In the genomic region with DNA sequence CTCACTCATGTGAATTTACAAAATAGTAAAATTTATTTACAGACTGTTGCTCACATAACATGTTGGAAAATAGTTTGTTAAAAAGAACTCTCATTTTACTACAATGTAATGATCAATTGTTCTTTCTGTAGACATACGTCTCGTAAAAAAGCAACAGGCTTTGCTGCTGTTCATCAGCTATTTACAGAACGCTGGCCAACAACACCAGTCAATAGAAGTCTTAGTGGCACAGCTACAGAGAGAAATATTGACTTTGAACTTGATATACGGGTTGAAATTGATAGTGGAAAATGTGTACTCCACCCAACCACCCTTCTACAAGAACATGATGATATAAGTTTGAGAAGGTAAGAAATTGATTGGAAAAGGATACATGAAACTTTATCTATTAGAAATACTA, we compare ENCODE assay signal across 23 cellular contexts. TPM values are rescaled to one million over a fixed set of nuclear protein-coding genes. Genes with fewer than 3 reads are reported as not detected.
A peak's percentile ranks its signal among the peaks of the same experiment; 100 is the strongest.
DNase-seq lines count a peak whose midpoint lies in the region; ATAC-seq and TF ChIP-seq lines count a peak whose summit lies in the region.
"Had no signal": no experiment of that assay in that cellular context is flagged by ENCODE, and none has a peak within 500 bp of the region (broad histone marks: within the 10 kb centered on the region; RNA-seq: fewer than 3 reads in every experiment).

No MANE protein-coding gene starts in this region.

- no peak overlapping the region for H3K4me2 ChIP-seq in H9 (ENCODE audit: insufficient read depth, insufficient read length, low read length)
- H3K4me2 ChIP-seq: SK-N-SH had no signal

- H3K23me2 ChIP-seq in H9 (ENCODE audit: insufficient read length, low read depth, low read length, poor library complexity, severe bottlenecking) = no peaks in the 10 kb centered on the region

- H2BK15ac ChIP-seq in H9 (ENCODE audit: low read depth, low read length) = no peak overlapping the region

- no peak overlapping the region for H2BK12ac ChIP-seq in H9 (ENCODE audit: insufficient read length, low read depth, low read length)

- H2BK120ac ChIP-seq in H9 (ENCODE audit: low read depth, low read length, poor library complexity, severe bottlenecking) = no peak overlapping the region

- H4K20me1 ChIP-seq in H9 (ENCODE audit: control insufficient read depth, insufficient read depth, insufficient read length) = no peaks in the 10 kb centered on the region

- no peak overlapping the region for H3K4ac ChIP-seq in H9 (ENCODE audit: low read depth, low read length)

- H3K23ac ChIP-seq in H9 (ENCODE audit: insufficient read length, low read depth, low read length) = no peak overlapping the region

- no peak overlapping the region for H3K4me3 ChIP-seq in LNCaP clone FGC (ENCODE audit: low read depth, low read length)
- no peak overlapping the region for H3K4me3 ChIP-seq in right lobe of liver
- H3K4me3 ChIP-seq: MG63 had no signal

- H3K4me3 Mint-ChIP-seq in H9 = no peak overlapping the region
- H3K4me3 Mint-ChIP-seq: B cell; CD8-positive, alpha-beta memory T cell; T-helper 1 cell treated with Interleukin-12 subunit alpha and Interleukin-12 subunit beta and Interleukin-4 antibody, amounts not matched to agents 30 μg/mL and 1 μg/mL, for 36 hours had no signal

- no peaks in the 10 kb centered on the region for H3K79me2 ChIP-seq in H9 (ENCODE audit: insufficient read depth, low read length)

- no peak overlapping the region for H3K9ac ChIP-seq in H9 (ENCODE audit: extremely low read depth, insufficient read length, low read length)
- H3K9ac ChIP-seq: SK-N-SH had no signal

- no peak overlapping the region for H3T11ph ChIP-seq in H9 (ENCODE audit: low read length)

- peaks cover 4 to 13% (median 4%) of the 10 kb centered on the region in 3 experiments; a peak in 4 of 7 replicates for H3K36me3 Mint-ChIP-seq in H9 (ENCODE audit: insufficient read depth in 1 of 3, low read depth in 3 of 3)

- ATAC-seq in right lobe of liver = peak; percentile 40 to 76 (median 60)

- no peak overlapping the region for H4K5ac ChIP-seq in H9 (ENCODE audit: insufficient read length, low read depth, low read length)

- H2BK20ac ChIP-seq in H9 (ENCODE audit: low read depth, low read length, poor library complexity, severe bottlenecking) = no peak overlapping the region

- WGBS in right lobe of liver (ENCODE audit: insufficient coverage, low coverage, low lambda C conversion rate, missing lambda C conversion rate) = 37% methylated on average over 4 of the region's 4 CpGs
- no CpG with 5 or more reads among the region's 4 CpGs for WGBS in H9 (ENCODE audit: extremely low coverage, insufficient read length, low lambda C conversion rate)

- H3K14ac ChIP-seq in H9 (ENCODE audit: insufficient read depth, low read length) = no peak overlapping the region

- H3K4me1 Mint-ChIP-seq in H9 = no peaks in the 10 kb centered on the region
- H3K4me1 Mint-ChIP-seq: B cell had no signal

- no peak overlapping the region for H3K18ac ChIP-seq in H9 (ENCODE audit: insufficient read length, low read depth, low read length)

- intact Hi-C loops in right lobe of liver (cut with DNase I) = no loop called here

- H3K27ac ChIP-seq in right lobe of liver = no peak overlapping the region
- H3K27ac ChIP-seq in H9 (ENCODE audit: insufficient read length, low read depth, low read length) = no peak overlapping the region
- H3K27ac ChIP-seq: C4-2B had no signal

- H4K8ac ChIP-seq in H9 (replicated peaks; ENCODE audit: insufficient read length, low read depth, low read length) = no peak overlapping the region

- TF ChIP-seq POLR2A in right lobe of liver (IDR thresholded peaks at IDR 0.05) = no peak

- H3K9me3 ChIP-seq in right lobe of liver (no peaks in the 10 kb centered on the region), H9 (ENCODE audit: control insufficient read depth, low read depth, low read length) (no peaks in the 10 kb centered on the region)
- H3K9me3 ChIP-seq: MG63, SK-N-SH had no signal

- H3K56ac ChIP-seq in H9 (ENCODE audit: insufficient read length, low read depth, low read length) = no peak overlapping the region

- H3K27me3 Mint-ChIP-seq in H9 (ENCODE audit: low read depth) = no peaks in the 10 kb centered on the region
- H3K27me3 Mint-ChIP-seq: B cell; CD8-positive, alpha-beta memory T cell had no signal

- H2AK5ac ChIP-seq in H9 (ENCODE audit: insufficient read length, low read length) = no peak overlapping the region

- H4K91ac ChIP-seq in H9 (ENCODE audit: insufficient read length, low read depth, low read length) = no peak overlapping the region

- H3K79me1 ChIP-seq in H9 (ENCODE audit: insufficient read depth, low read depth, low read length, poor library complexity, severe bottlenecking) = no peaks in the 10 kb centered on the region

- no peaks in the 10 kb centered on the region for H3K9me3 Mint-ChIP-seq in H9
- H3K9me3 Mint-ChIP-seq: CD8-positive, alpha-beta memory T cell; T-helper 1 cell treated with Interleukin-12 subunit alpha and Interleukin-12 subunit beta and Interleukin-4 antibody, amounts not matched to agents 30 μg/mL and 1 μg/mL, for 36 hours had no signal

- no peak for TF ChIP-seq CTCF in LNCaP clone FGC (IDR thresholded peaks at IDR 0.05; ENCODE audit: control insufficient read depth, extremely low read depth, insufficient read depth)
- TF ChIP-seq CTCF in right lobe of liver (IDR thresholded peaks at IDR 0.05) = no peak
- TF ChIP-seq CTCF in H9 (conservative IDR thresholded peaks at IDR 0.05) = no peak

- no peak overlapping the region for H3K27ac Mint-ChIP-seq in H9
- H3K27ac Mint-ChIP-seq: B cell; T-helper 1 cell treated with Interleukin-12 subunit alpha and Interleukin-12 subunit beta and Interleukin-4 antibody, amounts not matched to agents 30 μg/mL and 1 μg/mL, for 36 hours had no signal

- peaks cover 0 to 27% (median 3%) of the 10 kb centered on the region in 4 donors for H3K36me3 ChIP-seq in right lobe of liver

- H3K4me1 ChIP-seq in right lobe of liver (no peaks in the 10 kb centered on the region), H9 (ENCODE audit: insufficient read depth, low read length) (no peaks in the 10 kb centered on the region)

- H2BK5ac ChIP-seq in H9 (ENCODE audit: insufficient read length, low read length) = no peak overlapping the region

- DNase-seq in DMS153 treated with DMSO at 0.1 percent for 48 hours (lab: John Stamatoyannopoulos, UW; ENCODE audit: unreplicated experiment) (peak; percentile 7), LNCaP clone FGC (ENCODE audit: low read depth) (peak; percentile 84), NCI-H748 treated with DMSO at 0.1 percent for 48 hours (lab: John Stamatoyannopoulos, UW) (peak; percentile 17), right lobe of liver (no peak), AG20443 (ENCODE audit: low spot score) (no peak), H9 (no peak)
- no peak for DNase-seq in stimulated activated naive CD4-positive, alpha-beta T cell (lab: John Stamatoyannopoulos, UW)
- DNase-seq: Calu3; CD8-positive, alpha-beta memory T cell; KBM-7; MG63; NCI-H1417 treated with DMSO at 0.1 percent for 48 hours; NCI-H1694 treated with DMSO at 0.1 percent for 48 hours; NCI-H446 treated with DMSO at 0.1 percent for 48 hours; NCI-H526; SK-N-SH; SW 1271 had no signal

- H3K27me3 ChIP-seq in right lobe of liver = no peaks in the 10 kb centered on the region
- no peaks in the 10 kb centered on the region for H3K27me3 ChIP-seq in H9 (ENCODE audit: insufficient read depth, low read length)
- H3K27me3 ChIP-seq: MG63 had no signal

- no peak overlapping the region for H2AFZ ChIP-seq in H9 (ENCODE audit: low read length)

RNA-seq across cellular contexts. Expression of a gene that starts 47.6 kb away (rescaled TPM):
- total RNA-seq in right lobe of liver = not detected
- not detected in 2 replicates for total RNA-seq in H9 (2021)
- total RNA-seq: A673; B cell; Calu3; CD8-positive, alpha-beta memory T cell; HT1080; LHCN-M2 had no signal

Comparison
In these comparisons a context has a peak if more than half of its experiments do, and no peak if none do; other contexts are left out.
1. DNase-seq: peak in DMS153 treated with DMSO at 0.1 percent for 48 hours (single experiment), LNCaP clone FGC (single experiment) and NCI-H748 treated with DMSO at 0.1 percent for 48 hours (single experiment); none in right lobe of liver (0 of 3), AG20443 (single experiment), stimulated activated naive CD4-positive, alpha-beta T cell (0 of 6) and H9 (single experiment).